In genomic region chr20:4949833-4950178, GRCh38 we compare ENCODE assay signal across 9 cellular contexts. TPM values are rescaled to one million over a fixed set of nuclear protein-coding genes. Genes with fewer than 3 reads are reported as not detected.
DNase-seq lines count a peak whose midpoint lies in the region; ATAC-seq and TF ChIP-seq lines count a peak whose summit lies in the region.
"Had no signal": no experiment of that assay in that cellular context is flagged by ENCODE, and none has a peak within 500 bp of the region (broad histone marks: within the 10 kb centered on the region; RNA-seq: fewer than 3 reads in every experiment).

No MANE protein-coding gene starts in this region.

- H3K4me3 ChIP-seq in coronary artery (no peak overlapping the region), MG63 (no peak overlapping the region)

- DNase-seq in activated CD8-positive, alpha-beta memory T cell treated with anti-CD3 and anti-CD28 coated beads, Interleukin-2, amount 10 ng/mL, durations not matched to agents 7 days and 5 days, result peak; percentile 42
- no peak for DNase-seq in activated CD8-positive, alpha-beta memory T cell treated with anti-CD3 and anti-CD28 coated beads, Interleukin-2, amount 50 U/mL, for 48 hours
- DNase-seq in SK-MEL-5 (ENCODE audit: low read depth, low spot score) (peak; percentile 49), coronary artery (ENCODE audit: low spot score) (no peak), lung microvascular endothelial cell (ENCODE audit: low read depth in 2 of 2) (peak; percentile 65 to 72), MG63 (no peak)

- CTCF ChIA-PET in activated CD8-positive, alpha-beta memory T cell treated with anti-CD3 and anti-CD28 coated beads, Interleukin-2, amount 10 ng/mL, durations not matched to agents 7 days and 5 days (lab: Charles Lee), result interaction anchor here (0.7 to 2.1 kb wide), 11 partner anchors 9 to 180 kb away, joined by 3 to 6 read pairs (median 3); no protein-coding TSS in a partner anchor

- peaks cover 5% of the 10 kb centered on the region for H3K9me3 ChIP-seq in MG63

- no peaks in the 10 kb centered on the region for H3K27me3 ChIP-seq in MG63

- peak; percentile 65 for TF ChIP-seq CTCF in coronary artery (IDR thresholded peaks at IDR 0.05)

- H3K27me3 Mint-ChIP-seq in activated CD8-positive, alpha-beta memory T cell treated with anti-CD3 and anti-CD28 coated beads, Interleukin-2, amount 10 ng/mL, durations not matched to agents 7 days and 5 days, result no peaks in the 10 kb centered on the region

- in situ Hi-C loops in SK-MEL-5 (cut with HindIII; ENCODE audit: low pct_unique_long_range_greater_than_20kb, low sequenced_read_pairs), result no loop called here

- peaks cover 6% of the 10 kb centered on the region for H3K36me3 Mint-ChIP-seq in activated CD8-positive, alpha-beta memory T cell treated with anti-CD3 and anti-CD28 coated beads, Interleukin-2, amount 10 ng/mL, durations not matched to agents 7 days and 5 days

- peak overlapping the region in 1 of 2 donors; percentile 72 for H3K27ac ChIP-seq in coronary artery

- peaks cover 18% of the 10 kb centered on the region for H3K4me1 Mint-ChIP-seq in activated CD8-positive, alpha-beta memory T cell treated with anti-CD3 and anti-CD28 coated beads, Interleukin-2, amount 10 ng/mL, durations not matched to agents 7 days and 5 days

- ATAC-seq in activated CD8-positive, alpha-beta memory T cell treated with anti-CD3 and anti-CD28 coated beads, Interleukin-2, amount 10 ng/mL, durations not matched to agents 7 days and 5 days, result peak; percentile 45
- ATAC-seq in HG02763 (IDR thresholded peaks at IDR 0.05; ENCODE audit: unreplicated experiment) (peak; percentile 51), GM21381 (IDR thresholded peaks at IDR 0.05; ENCODE audit: unreplicated experiment) (no peak)

- H3K9me3 Mint-ChIP-seq in activated CD8-positive, alpha-beta memory T cell treated with anti-CD3 and anti-CD28 coated beads, Interleukin-2, amount 10 ng/mL, durations not matched to agents 7 days and 5 days (ENCODE audit: low read depth), result peaks cover 5% of the 10 kb centered on the region
- H3K9me3 Mint-ChIP-seq: activated naive CD4-positive, alpha-beta T cell treated with anti-CD3 and anti-CD28 coated beads, Interleukin-2, amount 50 U/mL, for 72 hours had no signal

- H3K27ac Mint-ChIP-seq in activated CD8-positive, alpha-beta memory T cell treated with anti-CD3 and anti-CD28 coated beads, Interleukin-2, amount 10 ng/mL, durations not matched to agents 7 days and 5 days, result no peak overlapping the region
- H3K27ac Mint-ChIP-seq: activated naive CD4-positive, alpha-beta T cell treated with anti-CD3 and anti-CD28 coated beads, Interleukin-2, amount 50 U/mL, for 72 hours had no signal

- peaks cover 5% of the 10 kb centered on the region for H3K36me3 ChIP-seq in MG63

- H3K4me3 Mint-ChIP-seq in activated CD8-positive, alpha-beta memory T cell treated with anti-CD3 and anti-CD28 coated beads, Interleukin-2, amount 10 ng/mL, durations not matched to agents 7 days and 5 days, result peak overlapping the region; percentile 19

RNA-seq across cellular contexts. Expression of gene SLC23A2, which starts 51.5 kb away (rescaled TPM):
- 10 to 100 TPM; 16.1 to 16.5 TPM for total RNA-seq in activated CD8-positive, alpha-beta memory T cell treated with anti-CD3 and anti-CD28 coated beads, Interleukin-2, amount 10 ng/mL, durations not matched to agents 7 days and 5 days
- 117 and 120 TPM in 2 replicates for total RNA-seq in SK-MEL-5 (2014; rRNA removed; shearing (Covaris generic))
- polyA plus RNA-seq in SK-MEL-5 (2015; cell fraction: cytosol; rRNA removed), result 159 and 217 TPM in 2 replicates
- polyA plus RNA-seq in SK-MEL-5 (2015; cell fraction: nucleus; rRNA removed), result 285 and 322 TPM in 2 replicates
- total RNA-seq in lung microvascular endothelial cell, result 13.1 and 14.7 TPM in 2 replicates
- total RNA-seq in MG63 (2014; rRNA removed; shearing (Covaris generic); ENCODE audit: low replicate concordance), result 5.1 and 5.9 TPM in 2 replicates

Comparison
In these comparisons a context has a peak if more than half of its experiments do, and no peak if none do; other contexts are left out.
1. DNase-seq: peak in activated CD8-positive, alpha-beta memory T cell treated with anti-CD3 and anti-CD28 coated beads, Interleukin-2, amount 10 ng/mL, durations not matched to agents 7 days and 5 days (single experiment), SK-MEL-5 (single experiment) and lung microvascular endothelial cell (2 of 2); none in activated CD8-positive, alpha-beta memory T cell treated with anti-CD3 and anti-CD28 coated beads, Interleukin-2, amount 50 U/mL, for 48 hours (single experiment), coronary artery (single experiment) and MG63 (single experiment).